1 cellular context compared by ENCODE assay signal in genomic region chr19:48364564-48365363, GRCh38.
TF ChIP-seq lines count a peak whose summit lies in the region.

No MANE protein-coding gene starts in this region.

TF ChIP-seq in K562, 482 proteins besides CTCF, POLR2A, EP300 and RAD21 (continues in another document):
- TF ChIP-seq ZFX (CRISPR knock-in tag; IDR thresholded peaks at IDR 0.05): peak; percentile 50
- TF ChIP-seq THAP7 (CRISPR knock-in tag; IDR thresholded peaks at IDR 0.05): no peak
- TF ChIP-seq YY1 (IDR thresholded peaks at IDR 0.05; ENCODE audit: borderline replicate concordance in 1 of 3, control insufficient read depth in 1 of 3, extremely low read depth in 1 of 3, insufficient read depth in 3 of 3, insufficient read length in 1 of 3, insufficient replicate concordance in 2 of 3, low read depth in 1 of 3, low read length in 2 of 3): peak in 1 of 3 experiments; percentile 0
- TF ChIP-seq RUNX1 (IDR thresholded peaks at IDR 0.05; ENCODE audit: low read depth): peak; percentile 35; the same call in 1 of the 2 replicates
- peak; percentile 49; the same call in 1 of the 2 replicates for TF ChIP-seq SMARCA4 (IDR thresholded peaks at IDR 0.05)
- TF ChIP-seq TOE1 (IDR thresholded peaks at IDR 0.05; ENCODE audit: borderline replicate concordance): peak; percentile 42; the same call in 1 of the 2 replicates
- TF ChIP-seq TOE1 (CRISPR knock-in tag; IDR thresholded peaks at IDR 0.05; ENCODE audit: borderline replicate concordance, low read depth): no peak
- TF ChIP-seq ZNF583 (CRISPR knock-in tag; IDR thresholded peaks at IDR 0.05): no peak
- no peak for TF ChIP-seq SNAPC5 (CRISPR knock-in tag; IDR thresholded peaks at IDR 0.05)
- TF ChIP-seq AFF1 (IDR thresholded peaks at IDR 0.05; ENCODE audit: low read depth in 1 of 2, partially characterized antibody in 2 of 2): peak; percentile 29 to 92
- no peak for TF ChIP-seq ZNF274 (IDR thresholded peaks at IDR 0.05; ENCODE audit: borderline replicate concordance, low read depth, low read length)
- no peak for TF ChIP-seq RBM15 (IDR thresholded peaks at IDR 0.05; ENCODE audit: insufficient read depth, low read length)
- TF ChIP-seq ZZZ3 (IDR thresholded peaks at IDR 0.05): no peak
- no peak for TF ChIP-seq HNRNPL (IDR thresholded peaks at IDR 0.05; ENCODE audit: low read depth, low read length)
- TF ChIP-seq ZNF740 (CRISPR knock-in tag; IDR thresholded peaks at IDR 0.05): no peak
- 0 out of 4 replicates have a peak, but pooled peaks of 1 of the 2 experiments have one; percentile 37 for TF ChIP-seq ZNF740 (tag; IDR thresholded peaks at IDR 0.05)
- peak; percentile 36; the same call in 1 of the 2 replicates for TF ChIP-seq TRIM28 (IDR thresholded peaks at IDR 0.05)
- peak; percentile 33; the same call in 1 of the 2 replicates for TF ChIP-seq PHF8 (IDR thresholded peaks at IDR 0.05; ENCODE audit: borderline replicate concordance, low read length)
- TF ChIP-seq NFIC (IDR thresholded peaks at IDR 0.05): peak; percentile 84
- TF ChIP-seq ARHGAP35 (IDR thresholded peaks at IDR 0.05; ENCODE audit: partially characterized antibody): no peak
- TF ChIP-seq MTA1 (IDR thresholded peaks at IDR 0.05; ENCODE audit: borderline replicate concordance): 0 out of 2 replicates have a peak, but pooled peaks have one; percentile 41
- 0 out of 2 replicates have a peak, but pooled peaks have one; percentile 30 for TF ChIP-seq GABPA (tag; conservative IDR thresholded peaks at IDR 0.05; ENCODE audit: low read depth)
- 0 out of 2 replicates have a peak, but pooled peaks have one; percentile 39 for TF ChIP-seq SMARCE1 (IDR thresholded peaks at IDR 0.05)
- no peak for TF ChIP-seq GTF3C2 (IDR thresholded peaks at IDR 0.05; ENCODE audit: borderline replicate concordance, extremely low read depth, insufficient read length)
- TF ChIP-seq BRD9 (IDR thresholded peaks at IDR 0.05; ENCODE audit: low read depth, partially characterized antibody): peak; percentile 37
- no peak for TF ChIP-seq HBP1 (CRISPR knock-in tag; IDR thresholded peaks at IDR 0.05)
- 0 out of 2 replicates have a peak, but pooled peaks have one; percentile 34 for TF ChIP-seq SUPT5H (IDR thresholded peaks at IDR 0.05)
- TF ChIP-seq SMAD1 (IDR thresholded peaks at IDR 0.05; ENCODE audit: low read depth, low read length, partially characterized antibody): no peak
- TF ChIP-seq XRCC5 (IDR thresholded peaks at IDR 0.05; ENCODE audit: low read depth, low read length): peak; percentile 3; the same call in 1 of the 2 replicates
- TF ChIP-seq TAF15 (IDR thresholded peaks at IDR 0.05; ENCODE audit: low read depth, low read length): no peak
- no peak for TF ChIP-seq NCOR1 (IDR thresholded peaks at IDR 0.05)
- peak; percentile 53; the same call in 1 of the 2 replicates for TF ChIP-seq ZBTB40 (IDR thresholded peaks at IDR 0.05)
- TF ChIP-seq ZBTB40 (CRISPR knock-in tag; IDR thresholded peaks at IDR 0.05): no peak
- TF ChIP-seq MBD1 (CRISPR knock-in tag; IDR thresholded peaks at IDR 0.05): no peak
- TF ChIP-seq HNRNPH1 (optimal IDR thresholded peaks at IDR 0.05; ENCODE audit: low read depth, low read length): no peak
- TF ChIP-seq ID3 (CRISPR knock-in tag; IDR thresholded peaks at IDR 0.05): no peak
- 0 out of 2 replicates have a peak, but pooled peaks have one; percentile 54 for TF ChIP-seq ID3 (tag; IDR thresholded peaks at IDR 0.05)
- TF ChIP-seq NFRKB (IDR thresholded peaks at IDR 0.05; ENCODE audit: low read depth): peak; percentile 78; the same call in 1 of the 2 replicates
